17 cellular contexts compared by ENCODE assay signal in the genomic region with DNA sequence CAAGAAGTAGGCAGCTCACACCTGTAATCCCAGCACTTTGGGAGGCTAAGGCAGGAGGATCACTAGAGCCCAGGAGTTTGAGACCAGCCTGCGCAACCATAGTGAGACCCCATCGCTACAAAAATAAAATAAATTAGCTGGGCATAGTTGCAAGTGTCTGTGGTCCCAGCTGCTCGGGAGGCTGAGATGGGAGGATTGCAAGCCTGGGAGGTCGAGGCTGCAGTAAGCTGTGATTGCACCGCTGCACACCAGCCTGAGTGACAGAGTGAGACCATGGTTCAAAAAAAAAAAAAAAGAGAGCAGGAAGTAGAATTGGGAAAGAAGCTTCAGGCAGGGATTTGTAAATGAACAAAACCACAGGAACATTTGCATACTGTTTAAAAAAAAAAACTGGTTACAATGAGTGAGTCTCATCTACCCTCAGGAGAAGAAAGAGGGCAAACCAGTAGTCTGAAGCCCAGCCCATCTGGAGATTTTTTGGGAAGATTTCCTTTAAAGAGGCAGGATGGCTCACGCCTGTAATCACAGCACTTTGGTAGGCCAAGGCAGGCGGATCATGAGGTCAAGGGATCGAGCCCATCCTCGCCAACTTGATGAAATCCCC. TPM values are rescaled to one million over a fixed set of nuclear protein-coding genes. Genes with fewer than 3 reads are reported as not detected.
A peak's percentile ranks its signal among the peaks of the same experiment; 100 is the strongest.
DNase-seq lines count a peak whose midpoint lies in the region; ATAC-seq, FAIRE-seq and TF ChIP-seq lines count a peak whose summit lies in the region.
"Had no signal": no experiment of that assay in that cellular context is flagged by ENCODE, and none has a peak within 500 bp of the region (broad histone marks: within the 10 kb centered on the region; RNA-seq: fewer than 3 reads in every experiment).

No MANE protein-coding gene starts in this region.

- H3K4me3 ChIP-seq in GM23338, result no peak overlapping the region
- H3K4me3 ChIP-seq in mammary epithelial cell (replicated peaks in 1 of 3; ENCODE audit: insufficient read depth in 1 of 3, low read depth in 2 of 3, low read length in 3 of 3), result no peak overlapping the region
- H3K4me3 ChIP-seq in small intestine (ENCODE audit: low read depth in 1 of 2, low read length in 2 of 2), result no peak overlapping the region

- dilution Hi-C loops in mammary epithelial cell (cut with HindIII; ENCODE audit: low sequenced_read_pairs), result no loop called here

- H3K27ac ChIP-seq in GM23338 (ENCODE audit: low read depth) (peak overlapping the region; percentile 40; the same call in 1 of the 2 replicates), mammary epithelial cell (ENCODE audit: insufficient read depth, low read depth, low read length) (no peak overlapping the region), small intestine (ENCODE audit: low read depth in 1 of 2, low read length in 1 of 2) (no peak overlapping the region)
- H3K27ac ChIP-seq: KMS-11, VCaP had no signal

- no peaks in the 10 kb centered on the region for H3K27me3 ChIP-seq in GM23338 (ENCODE audit: insufficient read depth)
- H3K27me3 ChIP-seq in mammary epithelial cell (ENCODE audit: insufficient read depth, low read length), result no peaks in the 10 kb centered on the region
- H3K27me3 ChIP-seq in small intestine (ENCODE audit: control insufficient read depth in 2 of 2, insufficient read depth in 2 of 2, low read length in 2 of 2), result no peaks in the 10 kb centered on the region

- no peaks in the 10 kb centered on the region; the same call in 1 of the 2 replicates for H3F3A ChIP-seq in GM23338 (replicated peaks; ENCODE audit: low read depth)

- H3K79me2 ChIP-seq in GM23338 (replicated peaks; ENCODE audit: insufficient read depth), result no peaks in the 10 kb centered on the region
- no peaks in the 10 kb centered on the region for H3K79me2 ChIP-seq in mammary epithelial cell (ENCODE audit: insufficient read depth, low read length)

- CTCF ChIA-PET in mammary epithelial cell (lab: Charles Lee; ENCODE audit: low non-redundant PET), result no interaction called here

- DNase-seq in GM23338 (ENCODE audit: low spot score) (peak; percentile 36), NOMO-1 (lab: John Stamatoyannopoulos, UW; ENCODE audit: unreplicated experiment in 2 of 2) (peak; percentile 28 to 40), mammary epithelial cell (peak; percentile 70), renal cortical epithelial cell (ENCODE audit: low read depth) (peak; percentile 80), GF-D8 (lab: John Stamatoyannopoulos, UW) (no peak), small intestine (no peak), NCI-H1694 treated with DMSO at 0.1 percent for 48 hours (lab: John Stamatoyannopoulos, UW) (no peak)
- DNase-seq: activated naive CD8-positive, alpha-beta T cell treated with anti-CD3 and anti-CD28 coated beads for 36 hours; cerebellar nuclear complex; hippocampal formation; naive thymus-derived CD4-positive, alpha-beta T cell; NCI-H1930; SK-N-SH; stimulated activated CD4-positive, alpha-beta T cell treated with anti-CD3 and anti-CD28 coated beads, Interleukin-1b, Interleukin-23, amount 100 ng/mL, for 48 hours; stimulated activated CD8-positive, alpha-beta memory T cell treated with anti-CD3 and anti-CD28 coated beads, Interleukin-4, amount 100 ng/mL, for 48 hours had no signal

- in situ Hi-C loops in mammary epithelial cell (cut with MboI; ENCODE audit: low sequenced_read_pairs in 2 of 2), result loop anchor here in 1 of 2 donors (25.0 kb wide), 1 partner anchor 566 kb away; a partner anchor contains a TSS

- H3K4me1 ChIP-seq in GM23338 (ENCODE audit: insufficient read depth) (peaks cover 12% of the 10 kb centered on the region), mammary epithelial cell (ENCODE audit: insufficient read depth, low read length) (peaks cover 4% of the 10 kb centered on the region), small intestine (ENCODE audit: control insufficient read depth in 2 of 2, insufficient read depth in 1 of 2, low read depth in 1 of 2, low read length in 1 of 2) (no peaks in the 10 kb centered on the region)

- peak; percentile 69 for ATAC-seq in GM23338
- ATAC-seq: naive thymus-derived CD4-positive, alpha-beta T cell had no signal

- no peak overlapping the region for H3K9ac ChIP-seq in mammary epithelial cell (ENCODE audit: insufficient read depth, low read length)
- H3K9ac ChIP-seq: KMS-11, SK-N-SH had no signal

- FAIRE-seq in small intestine (lab: Jason Lieb, UNC), result no peak

- H3K36me3 Mint-ChIP-seq in GM23338 (ENCODE audit: low read depth), result peaks cover 12% of the 10 kb centered on the region; the same call in 2 of the 3 replicates
- H3K36me3 Mint-ChIP-seq: activated naive CD8-positive, alpha-beta T cell treated with anti-CD3 and anti-CD28 coated beads for 36 hours; naive thymus-derived CD4-positive, alpha-beta T cell had no signal

- H3K9me2 ChIP-seq in GM23338 (ENCODE audit: insufficient read depth), result no peaks in the 10 kb centered on the region
- H3K9me2 ChIP-seq: SK-N-SH had no signal

- H3K36me3 ChIP-seq in GM23338 (ENCODE audit: insufficient read depth) (no peaks in the 10 kb centered on the region; the same call in 1 of the 2 replicates), mammary epithelial cell (ENCODE audit: insufficient read depth, low read length) (no peaks in the 10 kb centered on the region), small intestine (ENCODE audit: control insufficient read depth in 2 of 2, insufficient read depth in 2 of 2, low read length in 2 of 2) (no peaks in the 10 kb centered on the region)

- H3K4me2 ChIP-seq in GM23338 (no peak overlapping the region), mammary epithelial cell (ENCODE audit: insufficient read depth, low read depth, low read length) (no peak overlapping the region)
- H3K4me2 ChIP-seq: KMS-11, SK-N-SH had no signal

- H3K4me1 Mint-ChIP-seq in GM23338, result peaks cover 23% of the 10 kb centered on the region
- H3K4me1 Mint-ChIP-seq: activated naive CD8-positive, alpha-beta T cell treated with anti-CD3 and anti-CD28 coated beads for 36 hours had no signal

- TF ChIP-seq CTCF in GM23338 (conservative IDR thresholded peaks at IDR 0.05; ENCODE audit: low read depth in 2 of 2), result no peak
- no peak for TF ChIP-seq CTCF in mammary epithelial cell (conservative IDR thresholded peaks at IDR 0.05 in 1 of 2, IDR thresholded peaks at IDR 0.05 in 1 of 2; ENCODE audit: extremely low read depth in 1 of 2, insufficient read depth in 1 of 2, low read depth in 1 of 2, low read length in 2 of 2)

- H3K9me3 Mint-ChIP-seq in GM23338, result no peaks in the 10 kb centered on the region; the same call in 2 of the 3 replicates
- H3K9me3 Mint-ChIP-seq: activated naive CD8-positive, alpha-beta T cell treated with anti-CD3 and anti-CD28 coated beads for 36 hours; naive thymus-derived CD4-positive, alpha-beta T cell had no signal

- H3K9me3 ChIP-seq in mammary epithelial cell (replicated peaks; ENCODE audit: insufficient read depth, low read length), result no peaks in the 10 kb centered on the region
- no peaks in the 10 kb centered on the region for H3K9me3 ChIP-seq in small intestine (ENCODE audit: control insufficient read depth, low read depth)
- H3K9me3 ChIP-seq: SK-N-SH had no signal

- WGBS in mammary epithelial cell (ENCODE audit: low coverage, missing lambda C conversion rate), result 75% methylated on average over 8 of the region's 9 CpGs
- WGBS in small intestine, 3 donors, result 86 to 97% (median 95%) methylated on average over 9 of the region's 9 CpGs

- H3K27ac Mint-ChIP-seq in GM23338, result no peak overlapping the region; the same call in 1 of the 2 replicates
- H3K27ac Mint-ChIP-seq: activated naive CD8-positive, alpha-beta T cell treated with anti-CD3 and anti-CD28 coated beads for 36 hours; naive thymus-derived CD4-positive, alpha-beta T cell had no signal

- intact Hi-C loops in mammary epithelial cell (cut with micrococcal nuclease), result no loop called here

- H4K20me1 ChIP-seq in GM23338 (replicated peaks; ENCODE audit: insufficient read depth) (no peaks in the 10 kb centered on the region), mammary epithelial cell (ENCODE audit: insufficient read depth, low read length) (no peaks in the 10 kb centered on the region)

- no TSS peak for BruUV-seq in mammary epithelial cell (replicated peaks; lab: Mats Ljungman, UMichigan)

- peaks cover 3% of the 10 kb centered on the region for H3K27me3 Mint-ChIP-seq in GM23338 (ENCODE audit: insufficient read depth, low read depth, poor library complexity)

- H2AFZ ChIP-seq in GM23338, result no peak overlapping the region
- no peak overlapping the region for H2AFZ ChIP-seq in mammary epithelial cell (ENCODE audit: low read depth, low read length)

- H3K4me3 Mint-ChIP-seq in GM23338, result no peak overlapping the region
- H3K4me3 Mint-ChIP-seq: activated naive CD8-positive, alpha-beta T cell treated with anti-CD3 and anti-CD28 coated beads for 36 hours; naive thymus-derived CD4-positive, alpha-beta T cell had no signal

TF ChIP-seq in GM23338, 12 proteins besides CTCF, POLR2A, EP300 and RAD21:
- no peak for TF ChIP-seq JUNB (IDR thresholded peaks at IDR 0.05; ENCODE audit: unreplicated experiment)
- no peak for TF ChIP-seq EZH2 (IDR thresholded peaks at IDR 0.05; ENCODE audit: low read depth, unreplicated experiment)

RNA-seq across cellular contexts. Expression of a gene that starts 7.9 kb away (rescaled TPM):
- total RNA-seq in GM23338 (2014; rRNA removed; shearing (Covaris generic)), result 8.0 and 11.7 TPM in 2 replicates
- polyA plus RNA-seq in GM23338 (2016; fragmentation: Nextera tagmentation; extraction: Ambion mirVana), result 3.0 and 3.2 TPM in 2 replicates
- 1 to 10 TPM in 1 of 2 donors, under 1 TPM in 1; 0.24 to 7.8 TPM for total RNA-seq in mammary epithelial cell
- polyA plus RNA-seq in mammary epithelial cell, result 1.7 TPM
- polyA minus RNA-seq in mammary epithelial cell, result 0.05 TPM
- 0.50 and 4.2 TPM in 2 replicates for total RNA-seq in renal cortical epithelial cell
- 10 to 100 TPM in 1 of 3 donors, 1 to 10 TPM in 2; 1.8 to 12.0 (median 4.9) TPM for polyA plus RNA-seq in small intestine
- polyA plus RNA-seq: naive thymus-derived CD4-positive, alpha-beta T cell had no signal

RNA-seq across cellular contexts. Expression of a gene that starts 25.4 kb away (rescaled TPM):
- 0.56 TPM in 1 of 2 replicates, not detected in the other for total RNA-seq in GM23338 (2014; rRNA removed; shearing (Covaris generic))
- polyA plus RNA-seq in GM23338 (2016; fragmentation: Nextera tagmentation; extraction: Ambion mirVana), result 1.8 and 2.7 TPM in 2 replicates
- 1 to 10 TPM; 1.5 to 8.0 TPM for total RNA-seq in mammary epithelial cell
- 0.42 TPM for polyA plus RNA-seq in mammary epithelial cell
- polyA minus RNA-seq in mammary epithelial cell, result not detected
- total RNA-seq in renal cortical epithelial cell, result 2.8 TPM in 1 of 2 replicates, not detected in the other
- polyA plus RNA-seq in small intestine, result 10 to 100 TPM in 1 of 3 donors, 1 to 10 TPM in 2; 2.5 to 16.3 (median 8.9) TPM

RNA-seq across cellular contexts. Expression of a gene that starts 30.9 kb away (rescaled TPM):
- total RNA-seq in GM23338 (2014; rRNA removed; shearing (Covaris generic)), result 16.5 and 17.3 TPM in 2 replicates
- polyA plus RNA-seq in GM23338 (2016; fragmentation: Nextera tagmentation; extraction: Ambion mirVana) (21.8 and 28.1 TPM in 2 replicates), mammary epithelial cell (9.4 TPM), small intestine (10 to 100 TPM in 1 of 3 donors, 1 to 10 TPM in 1, under 1 TPM in 1; 0.89 to 20.9 (median 4.6) TPM)
- total RNA-seq in mammary epithelial cell (10 to 100 TPM; 15.7 to 18.5 TPM), renal cortical epithelial cell (1.7 and 12.6 TPM in 2 replicates)
- polyA minus RNA-seq in mammary epithelial cell, result 0.67 TPM

Comparison
In these comparisons a context has a peak if more than half of its experiments do, and no peak if none do; other contexts are left out.
1. DNase-seq: peak in GM23338 (single experiment), NOMO-1 (2 of 2), mammary epithelial cell (single experiment) and renal cortical epithelial cell (single experiment); none in GF-D8 (single experiment), small intestine (single experiment) and NCI-H1694 treated with DMSO at 0.1 percent for 48 hours (single experiment).